9 cellular contexts compared by ENCODE assay signal in the genomic region with DNA sequence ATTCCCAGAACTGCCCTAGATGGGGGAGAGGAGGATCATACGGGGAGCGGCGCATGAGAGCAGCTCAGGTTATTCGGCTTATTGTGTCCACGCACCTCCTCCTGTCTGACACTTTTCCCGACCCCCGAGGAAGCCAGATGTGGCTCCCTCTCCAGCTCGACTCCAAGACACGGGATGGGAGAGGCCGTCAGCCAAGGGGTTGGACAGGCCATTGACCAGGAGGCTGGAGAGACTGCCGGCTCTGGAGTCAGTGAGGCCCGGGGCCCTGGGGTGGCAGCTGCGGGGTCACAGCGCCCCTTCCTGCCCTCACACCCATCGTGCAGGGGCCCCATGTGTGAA. TPM values are rescaled to one million over a fixed set of nuclear protein-coding genes. Genes with fewer than 3 reads are reported as not detected.
DNase-seq lines count a peak whose midpoint lies in the region; ATAC-seq, FAIRE-seq and TF ChIP-seq lines count a peak whose summit lies in the region.
"Had no signal": no experiment of that assay in that cellular context is flagged by ENCODE, and none has a peak within 500 bp of the region (broad histone marks: within the 10 kb centered on the region; RNA-seq: fewer than 3 reads in every experiment).

No MANE protein-coding gene starts in this region.

- H3K4me3 ChIP-seq in keratinocyte (ENCODE audit: control insufficient read depth in 2 of 3, extremely low read depth in 1 of 3, insufficient read depth in 2 of 3, low read depth in 1 of 3, low read length in 3 of 3) (peak overlapping the region; percentile 63 to 94 (median 88)), suprapubic skin (peak overlapping the region; percentile 51)

- no peak for ATAC-seq in activated CD8-positive, alpha-beta T cell treated with anti-CD3 and anti-CD28 coated beads for 36 hours
- ATAC-seq in activated CD8-positive, alpha-beta T cell treated with anti-CD3 and anti-CD28 coated beads, Interleukin-2, amount 10 ng/mL, durations not matched to agents 7 days and 5 days, result no peak
- ATAC-seq in activated B cell treated with CpG ODN at 0.5 μM for 24 hours (ENCODE audit: low read depth), result no peak

- CTCF ChIA-PET in activated CD8-positive, alpha-beta T cell treated with anti-CD3 and anti-CD28 coated beads for 36 hours (lab: Charles Lee), result interaction anchor here (0.8 to 3.8 kb wide), 41 partner anchors 8 to 316 kb away, joined by 3 to 45 read pairs (median 5); partner anchors contain the start of genes FFAR1 and FFAR3
- CTCF ChIA-PET in activated CD8-positive, alpha-beta T cell treated with anti-CD3 and anti-CD28 coated beads, Interleukin-2, amount 10 ng/mL, durations not matched to agents 7 days and 5 days (lab: Charles Lee), result interaction anchor here (0.7 to 2.8 kb wide), 22 partner anchors 10 to 197 kb away, joined by 3 to 14 read pairs (median 5); partner anchors contain the start of gene COX6B1
- CTCF ChIA-PET in activated B cell treated with CpG ODN at 0.5 μM for 24 hours (lab: Charles Lee), result interaction anchor here (0.8 to 2.0 kb wide), 17 partner anchors 10 to 441 kb away, joined by 3 to 22 read pairs (median 4); partner anchors contain the start of genes COX6B1, FFAR3 and HAUS5

- no peak for TF ChIP-seq POLR2A in suprapubic skin (IDR thresholded peaks at IDR 0.05)

- DNase-seq in activated CD8-positive, alpha-beta T cell treated with anti-CD3 and anti-CD28 coated beads for 36 hours, result no peak
- DNase-seq in activated CD8-positive, alpha-beta T cell treated with anti-CD3 and anti-CD28 coated beads, Interleukin-2, amount 10 ng/mL, durations not matched to agents 7 days and 5 days, result no peak
- no peak for DNase-seq in activated B cell treated with CpG ODN at 0.5 μM for 24 hours
- no peak for DNase-seq in keratinocyte (ENCODE audit: low read depth, low spot score)
- DNase-seq in suprapubic skin (ENCODE audit: low spot score in 2 of 2), result no peak
- DNase-seq in midbrain (lab: John Stamatoyannopoulos, UW), result no peak
- DNase-seq in dermis blood vessel endothelial cell, result no peak
- DNase-seq in RCC 7860 (ENCODE audit: low spot score), result no peak

- TF ChIP-seq EP300 in suprapubic skin (IDR thresholded peaks at IDR 0.05), result no peak

- H3K27ac Mint-ChIP-seq in activated CD8-positive, alpha-beta T cell treated with anti-CD3 and anti-CD28 coated beads for 36 hours, result no peak overlapping the region
- no peak overlapping the region for H3K27ac Mint-ChIP-seq in activated CD8-positive, alpha-beta T cell treated with anti-CD3 and anti-CD28 coated beads, Interleukin-2, amount 10 ng/mL, durations not matched to agents 7 days and 5 days
- no peak overlapping the region for H3K27ac Mint-ChIP-seq in activated B cell treated with CpG ODN at 0.5 μM for 24 hours

- H3K4me2 ChIP-seq in keratinocyte (ENCODE audit: control insufficient read depth, extremely low read depth, insufficient read depth, low read depth, low read length), result peak overlapping the region; percentile 99

- POLR2A ChIA-PET in activated CD8-positive, alpha-beta T cell treated with anti-CD3 and anti-CD28 coated beads for 36 hours (lab: Charles Lee), result interaction anchor here (0.7 to 1.2 kb wide), 2 partner anchors 11 to 23 kb away, joined by 3 read pairs; no protein-coding TSS in a partner anchor
- POLR2A ChIA-PET in activated CD8-positive, alpha-beta T cell treated with anti-CD3 and anti-CD28 coated beads, Interleukin-2, amount 10 ng/mL, durations not matched to agents 7 days and 5 days (lab: Charles Lee), result no interaction called here
- POLR2A ChIA-PET in activated B cell treated with CpG ODN at 0.5 μM for 24 hours (lab: Charles Lee), result interaction anchor here (0.5 to 1.3 kb wide), 4 partner anchors 87 to 373 kb away, joined by 3 to 9 read pairs (median 5); no protein-coding TSS in a partner anchor

- H3K27ac ChIP-seq in keratinocyte (ENCODE audit: control insufficient read depth, insufficient read depth, low read length), result no peak overlapping the region
- no peak overlapping the region for H3K27ac ChIP-seq in suprapubic skin

- no peaks in the 10 kb centered on the region for H3K36me3 Mint-ChIP-seq in activated CD8-positive, alpha-beta T cell treated with anti-CD3 and anti-CD28 coated beads for 36 hours (ENCODE audit: low read depth)
- no peaks in the 10 kb centered on the region for H3K36me3 Mint-ChIP-seq in activated CD8-positive, alpha-beta T cell treated with anti-CD3 and anti-CD28 coated beads, Interleukin-2, amount 10 ng/mL, durations not matched to agents 7 days and 5 days (ENCODE audit: low read depth)
- no peaks in the 10 kb centered on the region for H3K36me3 Mint-ChIP-seq in activated B cell treated with CpG ODN at 0.5 μM for 24 hours (ENCODE audit: low read depth)

- H3K79me2 ChIP-seq in keratinocyte (ENCODE audit: control insufficient read depth, insufficient read depth, low read length), result peaks cover 21% of the 10 kb centered on the region

- intact Hi-C loops in activated CD8-positive, alpha-beta T cell treated with anti-CD3 and anti-CD28 coated beads for 36 hours (cut with micrococcal nuclease), result loop anchor here (2.0 kb wide), 1 partner anchor 82 kb away; no protein-coding TSS in a partner anchor
- intact Hi-C loops in activated B cell treated with CpG ODN at 0.5 μM for 24 hours (cut with micrococcal nuclease), result loop anchor here (1.0 kb wide), 3 partner anchors 35 to 207 kb away; partner anchors contain the start of gene TMEM147

- no peak overlapping the region for H3K4me3 Mint-ChIP-seq in activated CD8-positive, alpha-beta T cell treated with anti-CD3 and anti-CD28 coated beads for 36 hours
- H3K4me3 Mint-ChIP-seq in activated CD8-positive, alpha-beta T cell treated with anti-CD3 and anti-CD28 coated beads, Interleukin-2, amount 10 ng/mL, durations not matched to agents 7 days and 5 days, result no peak overlapping the region
- H3K4me3 Mint-ChIP-seq in activated B cell treated with CpG ODN at 0.5 μM for 24 hours, result peak overlapping the region; percentile 73

- WGBS in suprapubic skin, result 38% methylated on average over 4 of the region's 15 CpGs

- H3K9ac ChIP-seq in keratinocyte (ENCODE audit: control insufficient read depth, extremely low read depth, insufficient read depth, low read length), result peak overlapping the region; percentile 85

- H2AFZ ChIP-seq in keratinocyte (ENCODE audit: control insufficient read depth, low read length), result peak overlapping the region; percentile 88

- peaks cover 14% of the 10 kb centered on the region for H3K4me1 Mint-ChIP-seq in activated CD8-positive, alpha-beta T cell treated with anti-CD3 and anti-CD28 coated beads for 36 hours (ENCODE audit: low read depth)
- peaks cover 16% of the 10 kb centered on the region for H3K4me1 Mint-ChIP-seq in activated CD8-positive, alpha-beta T cell treated with anti-CD3 and anti-CD28 coated beads, Interleukin-2, amount 10 ng/mL, durations not matched to agents 7 days and 5 days (ENCODE audit: low read depth)
- H3K4me1 Mint-ChIP-seq in activated B cell treated with CpG ODN at 0.5 μM for 24 hours, result peaks cover 17% of the 10 kb centered on the region

- no peaks in the 10 kb centered on the region for H3K9me1 ChIP-seq in keratinocyte (ENCODE audit: control insufficient read depth, extremely low read depth, insufficient read depth, low read length)

- H3K4me1 ChIP-seq in keratinocyte (ENCODE audit: control insufficient read depth, extremely low read depth, insufficient read depth, low read length) (peaks cover 16% of the 10 kb centered on the region), suprapubic skin (peaks cover 32% of the 10 kb centered on the region)

- peak; percentile 57 for TF ChIP-seq CTCF in activated CD8-positive, alpha-beta T cell treated with anti-CD3 and anti-CD28 coated beads for 36 hours (IDR thresholded peaks at IDR 0.05)
- TF ChIP-seq CTCF in activated B cell treated with CpG ODN at 0.5 μM for 24 hours (IDR thresholded peaks at IDR 0.05) (peak; percentile 12), keratinocyte (optimal IDR thresholded peaks at IDR 0.05 in 1 of 3, IDR thresholded peaks at IDR 0.05 in 1 of 3, conservative IDR thresholded peaks at IDR 0.05 in 1 of 3; ENCODE audit: extremely low read depth in 1 of 3, insufficient read depth in 2 of 3, low read length in 3 of 3) (no peak), suprapubic skin (IDR thresholded peaks at IDR 0.05) (peak in 1 of 2 donors; percentile 1)

- peaks cover 33% of the 10 kb centered on the region for H3K27me3 Mint-ChIP-seq in activated CD8-positive, alpha-beta T cell treated with anti-CD3 and anti-CD28 coated beads for 36 hours
- H3K27me3 Mint-ChIP-seq in activated CD8-positive, alpha-beta T cell treated with anti-CD3 and anti-CD28 coated beads, Interleukin-2, amount 10 ng/mL, durations not matched to agents 7 days and 5 days (ENCODE audit: low read depth), result peaks cover 54% of the 10 kb centered on the region
- H3K27me3 Mint-ChIP-seq in activated B cell treated with CpG ODN at 0.5 μM for 24 hours, result peaks cover 49% of the 10 kb centered on the region

- dilution Hi-C loops in keratinocyte (cut with MboI; ENCODE audit: extremely low pct_ligation_motif_present, low sequenced_read_pairs), result no loop called here

- H3K9me3 ChIP-seq in keratinocyte (ENCODE audit: control insufficient read depth, low read depth, low read length) (no peaks in the 10 kb centered on the region), suprapubic skin (no peaks in the 10 kb centered on the region)

- FAIRE-seq in keratinocyte (lab: Jason Lieb, UNC), result no peak
- FAIRE-seq in RCC 7860 (lab: Jason Lieb, UNC), result no peak

- H3K36me3 ChIP-seq in keratinocyte (ENCODE audit: control insufficient read depth in 2 of 2, extremely low read depth in 1 of 2, insufficient read depth in 2 of 2, low read length in 2 of 2) (peaks cover 7 to 14% of the 10 kb centered on the region in 2 experiments), suprapubic skin (no peaks in the 10 kb centered on the region)

- no peaks in the 10 kb centered on the region for H4K20me1 ChIP-seq in keratinocyte (ENCODE audit: control insufficient read depth, extremely low read depth, insufficient read depth, low read length)

- no peaks in the 10 kb centered on the region for H3K9me3 Mint-ChIP-seq in activated CD8-positive, alpha-beta T cell treated with anti-CD3 and anti-CD28 coated beads for 36 hours
- no peaks in the 10 kb centered on the region for H3K9me3 Mint-ChIP-seq in activated CD8-positive, alpha-beta T cell treated with anti-CD3 and anti-CD28 coated beads, Interleukin-2, amount 10 ng/mL, durations not matched to agents 7 days and 5 days (ENCODE audit: insufficient read depth)
- H3K9me3 Mint-ChIP-seq in activated B cell treated with CpG ODN at 0.5 μM for 24 hours, result no peaks in the 10 kb centered on the region

- H3K27me3 ChIP-seq in keratinocyte (ENCODE audit: control insufficient read depth, extremely low read depth, insufficient read depth, low read length) (peaks cover 5% of the 10 kb centered on the region), suprapubic skin (peaks cover 37% of the 10 kb centered on the region)

RNA-seq across cellular contexts. Expression of gene DMKN, which starts 2.9 kb away (rescaled TPM):
- total RNA-seq in activated CD8-positive, alpha-beta T cell treated with anti-CD3 and anti-CD28 coated beads for 36 hours, result 1 to 10 TPM in 1 of 2 experiments, under 1 TPM in 1; 0.68 to 1.1 TPM
- total RNA-seq in activated CD8-positive, alpha-beta T cell treated with anti-CD3 and anti-CD28 coated beads, Interleukin-2, amount 10 ng/mL, durations not matched to agents 7 days and 5 days, result not detected
- total RNA-seq in activated B cell treated with CpG ODN at 0.5 μM for 24 hours, result 1.5 and 1.7 TPM in 2 replicates
- 235 to 251 TPM (median 238 TPM) in 3 replicates for polyA plus RNA-seq in keratinocyte
- polyA plus RNA-seq in keratinocyte (2011; ENCODE audit: low read depth), result 1,638 TPM
- 150 and 195 TPM in 2 replicates for polyA plus RNA-seq in keratinocyte (2011; cell fraction: cytosol; rRNA removed)
- 232 and 259 TPM in 2 replicates for polyA plus RNA-seq in keratinocyte (2011; cell fraction: nucleus; rRNA removed)
- polyA plus RNA-seq in keratinocyte (2012; ENCODE audit: low replicate concordance), result 293 and 2,827 TPM in 2 replicates
- 67.9 to 107 TPM (median 79.9 TPM) in 3 replicates for polyA minus RNA-seq in keratinocyte
- polyA minus RNA-seq in keratinocyte (2011; cell fraction: cytosol; rRNA and poly(A)+ RNA removed), result 101 TPM
- 65.2 and 81.5 TPM in 2 replicates for polyA minus RNA-seq in keratinocyte (2011; cell fraction: nucleus; rRNA and poly(A)+ RNA removed)
- total RNA-seq in suprapubic skin, result 1,000 to 10,000 TPM; 2,237 to 6,229 (median 5,437) TPM
- 0.34 TPM in 1 of 2 replicates, not detected in the other for total RNA-seq in dermis blood vessel endothelial cell

RNA-seq across cellular contexts. Expression of gene SBSN, which starts 17.5 kb away (rescaled TPM):
- total RNA-seq in activated CD8-positive, alpha-beta T cell treated with anti-CD3 and anti-CD28 coated beads for 36 hours, result not detected
- total RNA-seq in activated CD8-positive, alpha-beta T cell treated with anti-CD3 and anti-CD28 coated beads, Interleukin-2, amount 10 ng/mL, durations not matched to agents 7 days and 5 days, result not detected
- not detected in 2 replicates for total RNA-seq in activated B cell treated with CpG ODN at 0.5 μM for 24 hours
- 28.8 to 59.0 TPM (median 49.0 TPM) in 3 replicates for polyA plus RNA-seq in keratinocyte
- 2,690 TPM for polyA plus RNA-seq in keratinocyte (2011; ENCODE audit: low read depth)
- polyA plus RNA-seq in keratinocyte (2011; cell fraction: cytosol; rRNA removed), result 38.2 and 40.0 TPM in 2 replicates
- polyA plus RNA-seq in keratinocyte (2011; cell fraction: nucleus; rRNA removed), result 121 and 194 TPM in 2 replicates
- 56.0 and 2,730 TPM in 2 replicates for polyA plus RNA-seq in keratinocyte (2012; ENCODE audit: low replicate concordance)
- polyA minus RNA-seq in keratinocyte, result 21.3 to 25.4 TPM (median 23.0 TPM) in 3 replicates
- 11.1 TPM for polyA minus RNA-seq in keratinocyte (2011; cell fraction: cytosol; rRNA and poly(A)+ RNA removed)
- polyA minus RNA-seq in keratinocyte (2011; cell fraction: nucleus; rRNA and poly(A)+ RNA removed), result 48.9 and 68.8 TPM in 2 replicates
- total RNA-seq in suprapubic skin, result 1,000 to 10,000 TPM in 3 of 4 donors, 100 to 1,000 TPM in 1; 308 to 1,594 (median 1,430) TPM
- 0.09 TPM in 1 of 2 replicates, not detected in the other for total RNA-seq in dermis blood vessel endothelial cell
- total RNA-seq: A172 had no signal

RNA-seq across cellular contexts. Expression of gene KRTDAP, which starts 20.3 kb away (rescaled TPM):
- total RNA-seq in activated CD8-positive, alpha-beta T cell treated with anti-CD3 and anti-CD28 coated beads for 36 hours, result not detected
- not detected for total RNA-seq in activated CD8-positive, alpha-beta T cell treated with anti-CD3 and anti-CD28 coated beads, Interleukin-2, amount 10 ng/mL, durations not matched to agents 7 days and 5 days
- total RNA-seq in activated B cell treated with CpG ODN at 0.5 μM for 24 hours (not detected in 2 replicates), suprapubic skin (over 10,000 TPM in 2 of 4 donors, 1,000 to 10,000 TPM in 2; 1,056 to 12,237 (median 8,197) TPM), dermis blood vessel endothelial cell (not detected in 2 replicates)
- polyA plus RNA-seq in keratinocyte, result 53.5 to 188 TPM (median 85.4 TPM) in 3 replicates
- polyA plus RNA-seq in keratinocyte (2011; ENCODE audit: low read depth), result 146 TPM
- 64.3 and 97.4 TPM in 2 replicates for polyA plus RNA-seq in keratinocyte (2011; cell fraction: cytosol; rRNA removed)
- polyA plus RNA-seq in keratinocyte (2011; cell fraction: nucleus; rRNA removed), result 69.1 and 104 TPM in 2 replicates
- polyA plus RNA-seq in keratinocyte (2012; ENCODE audit: low replicate concordance), result 70.9 and 947 TPM in 2 replicates
- polyA minus RNA-seq in keratinocyte, result 16.1 to 36.4 TPM (median 35.0 TPM) in 3 replicates
- 26.7 TPM for polyA minus RNA-seq in keratinocyte (2011; cell fraction: cytosol; rRNA and poly(A)+ RNA removed)
- 20.2 and 28.7 TPM in 2 replicates for polyA minus RNA-seq in keratinocyte (2011; cell fraction: nucleus; rRNA and poly(A)+ RNA removed)
- total RNA-seq: A172 had no signal

RNA-seq across cellular contexts. Expression of gene GAPDHS, which starts 22.7 kb away (rescaled TPM):
- total RNA-seq in activated CD8-positive, alpha-beta T cell treated with anti-CD3 and anti-CD28 coated beads for 36 hours, result not detected
- total RNA-seq in activated CD8-positive, alpha-beta T cell treated with anti-CD3 and anti-CD28 coated beads, Interleukin-2, amount 10 ng/mL, durations not matched to agents 7 days and 5 days, result not detected
- not detected in 2 replicates for total RNA-seq in activated B cell treated with CpG ODN at 0.5 μM for 24 hours
- polyA plus RNA-seq in keratinocyte, result 0.08 TPM in 1 of 3 replicates, not detected in the others
- not detected for polyA plus RNA-seq in keratinocyte (2011; ENCODE audit: low read depth)
- polyA plus RNA-seq in keratinocyte (2011; cell fraction: cytosol; rRNA removed), result not detected in 2 replicates
- polyA plus RNA-seq in keratinocyte (2011; cell fraction: nucleus; rRNA removed), result not detected in 2 replicates
- not detected in 2 replicates for polyA plus RNA-seq in keratinocyte (2012; ENCODE audit: low replicate concordance)
- polyA minus RNA-seq in keratinocyte, result not detected in 3 replicates
- not detected for polyA minus RNA-seq in keratinocyte (2011; cell fraction: cytosol; rRNA and poly(A)+ RNA removed)
- polyA minus RNA-seq in keratinocyte (2011; cell fraction: nucleus; rRNA and poly(A)+ RNA removed), result not detected in 2 replicates
- total RNA-seq in suprapubic skin, result 1 to 10 TPM; 4.1 to 8.4 (median 6.4) TPM
- total RNA-seq in dermis blood vessel endothelial cell, result not detected in 2 replicates
- total RNA-seq: A172 had no signal

RNA-seq across cellular contexts. Expression of gene TMEM147, which starts 34.8 kb away (rescaled TPM):
- 10 to 100 TPM; 81.7 to 86.6 TPM for total RNA-seq in activated CD8-positive, alpha-beta T cell treated with anti-CD3 and anti-CD28 coated beads for 36 hours
- 10 to 100 TPM; 53.3 to 54.1 TPM for total RNA-seq in activated CD8-positive, alpha-beta T cell treated with anti-CD3 and anti-CD28 coated beads, Interleukin-2, amount 10 ng/mL, durations not matched to agents 7 days and 5 days
- total RNA-seq in activated B cell treated with CpG ODN at 0.5 μM for 24 hours, result 46.9 and 55.3 TPM in 2 replicates
- 130 to 206 TPM (median 134 TPM) in 3 replicates for polyA plus RNA-seq in keratinocyte
- polyA plus RNA-seq in keratinocyte (2011; ENCODE audit: low read depth), result 29.1 TPM
- polyA plus RNA-seq in keratinocyte (2011; cell fraction: cytosol; rRNA removed), result 158 and 185 TPM in 2 replicates
- 76.1 and 81.3 TPM in 2 replicates for polyA plus RNA-seq in keratinocyte (2011; cell fraction: nucleus; rRNA removed)
- 126 and 279 TPM in 2 replicates for polyA plus RNA-seq in keratinocyte (2012; ENCODE audit: low replicate concordance)
- polyA minus RNA-seq in keratinocyte, result 154 to 284 TPM (median 205 TPM) in 3 replicates
- polyA minus RNA-seq in keratinocyte (2011; cell fraction: cytosol; rRNA and poly(A)+ RNA removed), result 150 TPM
- polyA minus RNA-seq in keratinocyte (2011; cell fraction: nucleus; rRNA and poly(A)+ RNA removed), result 28.0 and 30.1 TPM in 2 replicates
- total RNA-seq in suprapubic skin, result 100 to 1,000 TPM in 3 of 4 donors, 10 to 100 TPM in 1; 67.5 to 158 (median 118) TPM
- total RNA-seq in dermis blood vessel endothelial cell, result 57.4 and 68.8 TPM in 2 replicates

Comparison
In these comparisons a context has a peak if more than half of its experiments do, and no peak if none do; other contexts are left out.
1. CTCF ChIP-seq: peak in activated CD8-positive, alpha-beta T cell treated with anti-CD3 and anti-CD28 coated beads for 36 hours (single experiment) and activated B cell treated with CpG ODN at 0.5 μM for 24 hours (single experiment); none in keratinocyte (0 of 3).
2. RNA of gene DMKN, which starts 2.9 kb away (total RNA-seq): 2,237 to 6,229 TPM in suprapubic skin; 1.5 to 1.7 TPM in activated B cell treated with CpG ODN at 0.5 μM for 24 hours, 0.68 to 1.1 TPM in activated CD8-positive, alpha-beta T cell treated with anti-CD3 and anti-CD28 coated beads for 36 hours, 0.34 TPM in dermis blood vessel endothelial cell and not detected in activated CD8-positive, alpha-beta T cell treated with anti-CD3 and anti-CD28 coated beads, Interleukin-2, amount 10 ng/mL, durations not matched to agents 7 days and 5 days; every median in the first group is over 100 times any median in the second.
3. RNA of gene SBSN, which starts 17.5 kb away (total RNA-seq): 308 to 1,594 TPM in suprapubic skin; not detected in activated CD8-positive, alpha-beta T cell treated with anti-CD3 and anti-CD28 coated beads for 36 hours, not detected in activated CD8-positive, alpha-beta T cell treated with anti-CD3 and anti-CD28 coated beads, Interleukin-2, amount 10 ng/mL, durations not matched to agents 7 days and 5 days, not detected in activated B cell treated with CpG ODN at 0.5 μM for 24 hours and 0.09 TPM in dermis blood vessel endothelial cell; every median in the first group is over 100 times any median in the second.
4. RNA of gene KRTDAP, which starts 20.3 kb away (total RNA-seq): 1,056 to 12,237 TPM in suprapubic skin; not detected in activated CD8-positive, alpha-beta T cell treated with anti-CD3 and anti-CD28 coated beads for 36 hours, not detected in activated CD8-positive, alpha-beta T cell treated with anti-CD3 and anti-CD28 coated beads, Interleukin-2, amount 10 ng/mL, durations not matched to agents 7 days and 5 days, not detected in activated B cell treated with CpG ODN at 0.5 μM for 24 hours and not detected in dermis blood vessel endothelial cell; every median in the first group is over 1,000 times any median in the second.